In the genomic region with DNA sequence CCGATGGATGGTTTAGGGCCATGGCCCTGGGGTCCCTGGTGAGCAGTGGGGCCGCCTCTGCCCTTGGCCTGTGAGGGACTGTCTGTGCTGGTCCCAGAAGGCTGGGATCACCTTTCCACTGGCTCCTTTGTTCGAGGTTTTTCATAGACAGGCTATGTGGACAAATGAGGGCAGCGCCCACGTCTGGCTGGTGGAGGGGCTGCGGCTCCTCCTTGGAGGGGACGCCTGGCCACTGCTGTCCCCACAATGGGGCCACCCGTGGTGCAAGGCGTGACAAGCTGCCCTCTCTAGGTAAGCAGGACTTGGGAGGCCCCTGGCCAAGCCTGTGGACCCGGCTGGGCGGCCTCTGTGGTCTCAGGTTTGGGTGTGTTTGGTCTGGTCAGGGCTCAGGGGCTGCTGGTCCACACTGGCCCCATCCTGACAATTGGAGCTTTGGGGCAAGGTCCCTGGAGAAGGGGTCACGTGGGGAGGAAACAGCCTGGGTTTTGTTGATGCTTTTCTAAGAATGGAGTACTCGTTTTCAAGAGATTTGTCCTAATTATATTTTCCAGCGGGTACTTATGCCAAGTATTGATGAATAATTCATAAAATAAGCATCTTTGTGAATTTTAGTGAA, we compare ENCODE assay signal across 1 cellular context.
TF ChIP-seq lines count a peak whose summit lies in the region.

No MANE protein-coding gene starts in this region.

TF ChIP-seq in HepG2, 621 proteins besides CTCF, POLR2A, EP300 and RAD21 (continued from another document and continues in another):
- TF ChIP-seq, protein P1, sequence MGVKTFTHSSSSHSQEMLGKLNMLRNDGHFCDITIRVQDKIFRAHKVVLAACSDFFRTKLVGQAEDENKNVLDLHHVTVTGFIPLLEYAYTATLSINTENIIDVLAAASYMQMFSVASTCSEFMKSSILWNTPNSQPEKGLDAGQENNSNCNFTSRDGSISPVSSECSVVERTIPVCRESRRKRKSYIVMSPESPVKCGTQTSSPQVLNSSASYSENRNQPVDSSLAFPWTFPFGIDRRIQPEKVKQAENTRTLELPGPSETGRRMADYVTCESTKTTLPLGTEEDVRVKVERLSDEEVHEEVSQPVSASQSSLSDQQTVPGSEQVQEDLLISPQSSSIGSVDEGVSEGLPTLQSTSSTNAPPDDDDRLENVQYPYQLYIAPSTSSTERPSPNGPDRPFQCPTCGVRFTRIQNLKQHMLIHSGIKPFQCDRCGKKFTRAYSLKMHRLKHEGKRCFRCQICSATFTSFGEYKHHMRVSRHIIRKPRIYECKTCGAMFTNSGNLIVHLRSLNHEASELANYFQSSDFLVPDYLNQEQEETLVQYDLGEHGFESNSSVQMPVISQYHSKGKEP (CRISPR knock-in tag; IDR thresholded peaks at IDR 0.05) = no peak
- TF ChIP-seq CCDC6 (CRISPR knock-in tag; IDR thresholded peaks at IDR 0.05) (no peak), TBP (CRISPR knock-in tag; IDR thresholded peaks at IDR 0.05) (no peak), ZNF143 (CRISPR knock-in tag; IDR thresholded peaks at IDR 0.05) (no peak), ZBTB8A (CRISPR knock-in tag; IDR thresholded peaks at IDR 0.05; ENCODE audit: borderline replicate concordance, low read depth) (no peak), CHD2 (IDR thresholded peaks at IDR 0.05; ENCODE audit: low read depth, low read length) (no peak), GATA4 (IDR thresholded peaks at IDR 0.05; ENCODE audit: borderline replicate concordance, low read depth) (no peak), ZNF674 (CRISPR knock-in tag; IDR thresholded peaks at IDR 0.05; ENCODE audit: low read depth) (no peak), ETV5 (CRISPR knock-in tag; IDR thresholded peaks at IDR 0.05; ENCODE audit: borderline replicate concordance) (peak; percentile 13; the same call in 1 of the 2 replicates), MTF2 (CRISPR knock-in tag; IDR thresholded peaks at IDR 0.05; ENCODE audit: borderline replicate concordance) (no peak), MTA3 (CRISPR knock-in tag; IDR thresholded peaks at IDR 0.05) (no peak), FOXA1 (IDR thresholded peaks at IDR 0.05) (no peak), FOXA1 (CRISPR knock-in tag; IDR thresholded peaks at IDR 0.05) (no peak; the same call in 1 of the 2 replicates), ATF7 (IDR thresholded peaks at IDR 0.05) (no peak), ATF7 (CRISPR knock-in tag; IDR thresholded peaks at IDR 0.05) (no peak), TEAD3 (CRISPR knock-in tag; optimal IDR thresholded peaks at IDR 0.05; ENCODE audit: borderline replicate concordance) (no peak), RAD51 (IDR thresholded peaks at IDR 0.05; ENCODE audit: borderline replicate concordance) (no peak), ZKSCAN5 (CRISPR knock-in tag; IDR thresholded peaks at IDR 0.05) (no peak), SMC3 (IDR thresholded peaks at IDR 0.05; ENCODE audit: low read length) (peak; percentile 54), TCF7 (IDR thresholded peaks at IDR 0.05; ENCODE audit: low read depth) (no peak), ZNF34 (CRISPR knock-in tag; IDR thresholded peaks at IDR 0.05; ENCODE audit: borderline replicate concordance) (no peak), ZNF878 (CRISPR knock-in tag; IDR thresholded peaks at IDR 0.05) (no peak), SRF (IDR thresholded peaks at IDR 0.05; ENCODE audit: low read depth, low read length) (no peak), SALL1 (CRISPR knock-in tag; IDR thresholded peaks at IDR 0.05) (0 out of 2 replicates have a peak, but pooled peaks have one; percentile 20), ZNF891 (CRISPR knock-in tag; IDR thresholded peaks at IDR 0.05) (no peak), CREM (IDR thresholded peaks at IDR 0.05) (no peak), CREM (CRISPR knock-in tag; IDR thresholded peaks at IDR 0.05) (no peak), SAFB2 (CRISPR knock-in tag; IDR thresholded peaks at IDR 0.05; ENCODE audit: borderline replicate concordance, low read depth) (no peak), ZSCAN9 (CRISPR knock-in tag; IDR thresholded peaks at IDR 0.05; ENCODE audit: borderline replicate concordance) (no peak), ZNF33B (CRISPR knock-in tag; IDR thresholded peaks at IDR 0.05) (no peak), REPIN1 (CRISPR knock-in tag; IDR thresholded peaks at IDR 0.05; ENCODE audit: borderline replicate concordance, low read depth) (0 out of 2 replicates have a peak, but pooled peaks have one; percentile 27), ZIK1 (CRISPR knock-in tag; IDR thresholded peaks at IDR 0.05; ENCODE audit: borderline replicate concordance, low read depth) (0 out of 2 replicates have a peak, but pooled peaks have one; percentile 16), SNRNP70 (IDR thresholded peaks at IDR 0.05; ENCODE audit: low read depth, low read length) (no peak), SMARCC2 (IDR thresholded peaks at IDR 0.05) (no peak), FLYWCH1 (CRISPR knock-in tag; IDR thresholded peaks at IDR 0.05) (no peak), ATRX (CRISPR knock-in tag; IDR thresholded peaks at IDR 0.05; ENCODE audit: borderline replicate concordance) (no peak), ZNF225 (CRISPR knock-in tag; IDR thresholded peaks at IDR 0.05) (no peak)
- TF ChIP-seq, protein P2, sequence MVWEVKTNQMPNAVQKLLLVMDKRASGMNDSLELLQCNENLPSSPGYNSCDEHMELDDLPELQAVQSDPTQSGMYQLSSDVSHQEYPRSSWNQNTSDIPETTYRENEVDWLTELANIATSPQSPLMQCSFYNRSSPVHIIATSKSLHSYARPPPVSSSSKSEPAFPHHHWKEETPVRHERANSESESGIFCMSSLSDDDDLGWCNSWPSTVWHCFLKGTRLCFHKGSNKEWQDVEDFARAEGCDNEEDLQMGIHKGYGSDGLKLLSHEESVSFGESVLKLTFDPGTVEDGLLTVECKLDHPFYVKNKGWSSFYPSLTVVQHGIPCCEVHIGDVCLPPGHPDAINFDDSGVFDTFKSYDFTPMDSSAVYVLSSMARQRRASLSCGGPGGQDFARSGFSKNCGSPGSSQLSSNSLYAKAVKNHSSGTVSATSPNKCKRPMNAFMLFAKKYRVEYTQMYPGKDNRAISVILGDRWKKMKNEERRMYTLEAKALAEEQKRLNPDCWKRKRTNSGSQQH (CRISPR knock-in tag; IDR thresholded peaks at IDR 0.05; ENCODE audit: low read depth) = no peak
- TF ChIP-seq, protein P3, sequence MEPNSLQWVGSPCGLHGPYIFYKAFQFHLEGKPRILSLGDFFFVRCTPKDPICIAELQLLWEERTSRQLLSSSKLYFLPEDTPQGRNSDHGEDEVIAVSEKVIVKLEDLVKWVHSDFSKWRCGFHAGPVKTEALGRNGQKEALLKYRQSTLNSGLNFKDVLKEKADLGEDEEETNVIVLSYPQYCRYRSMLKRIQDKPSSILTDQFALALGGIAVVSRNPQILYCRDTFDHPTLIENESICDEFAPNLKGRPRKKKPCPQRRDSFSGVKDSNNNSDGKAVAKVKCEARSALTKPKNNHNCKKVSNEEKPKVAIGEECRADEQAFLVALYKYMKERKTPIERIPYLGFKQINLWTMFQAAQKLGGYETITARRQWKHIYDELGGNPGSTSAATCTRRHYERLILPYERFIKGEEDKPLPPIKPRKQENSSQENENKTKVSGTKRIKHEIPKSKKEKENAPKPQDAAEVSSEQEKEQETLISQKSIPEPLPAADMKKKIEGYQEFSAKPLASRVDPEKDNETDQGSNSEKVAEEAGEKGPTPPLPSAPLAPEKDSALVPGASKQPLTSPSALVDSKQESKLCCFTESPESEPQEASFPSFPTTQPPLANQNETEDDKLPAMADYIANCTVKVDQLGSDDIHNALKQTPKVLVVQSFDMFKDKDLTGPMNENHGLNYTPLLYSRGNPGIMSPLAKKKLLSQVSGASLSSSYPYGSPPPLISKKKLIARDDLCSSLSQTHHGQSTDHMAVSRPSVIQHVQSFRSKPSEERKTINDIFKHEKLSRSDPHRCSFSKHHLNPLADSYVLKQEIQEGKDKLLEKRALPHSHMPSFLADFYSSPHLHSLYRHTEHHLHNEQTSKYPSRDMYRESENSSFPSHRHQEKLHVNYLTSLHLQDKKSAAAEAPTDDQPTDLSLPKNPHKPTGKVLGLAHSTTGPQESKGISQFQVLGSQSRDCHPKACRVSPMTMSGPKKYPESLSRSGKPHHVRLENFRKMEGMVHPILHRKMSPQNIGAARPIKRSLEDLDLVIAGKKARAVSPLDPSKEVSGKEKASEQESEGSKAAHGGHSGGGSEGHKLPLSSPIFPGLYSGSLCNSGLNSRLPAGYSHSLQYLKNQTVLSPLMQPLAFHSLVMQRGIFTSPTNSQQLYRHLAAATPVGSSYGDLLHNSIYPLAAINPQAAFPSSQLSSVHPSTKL (CRISPR knock-in tag; IDR thresholded peaks at IDR 0.05) = 0 out of 2 replicates have a peak, but pooled peaks have one; percentile 23
- TF ChIP-seq, protein P4, sequence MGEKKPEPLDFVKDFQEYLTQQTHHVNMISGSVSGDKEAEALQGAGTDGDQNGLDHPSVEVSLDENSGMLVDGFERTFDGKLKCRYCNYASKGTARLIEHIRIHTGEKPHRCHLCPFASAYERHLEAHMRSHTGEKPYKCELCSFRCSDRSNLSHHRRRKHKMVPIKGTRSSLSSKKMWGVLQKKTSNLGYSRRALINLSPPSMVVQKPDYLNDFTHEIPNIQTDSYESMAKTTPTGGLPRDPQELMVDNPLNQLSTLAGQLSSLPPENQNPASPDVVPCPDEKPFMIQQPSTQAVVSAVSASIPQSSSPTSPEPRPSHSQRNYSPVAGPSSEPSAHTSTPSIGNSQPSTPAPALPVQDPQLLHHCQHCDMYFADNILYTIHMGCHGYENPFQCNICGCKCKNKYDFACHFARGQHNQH (CRISPR knock-in tag; IDR thresholded peaks at IDR 0.05) = no peak
- TF ChIP-seq, protein P5, sequence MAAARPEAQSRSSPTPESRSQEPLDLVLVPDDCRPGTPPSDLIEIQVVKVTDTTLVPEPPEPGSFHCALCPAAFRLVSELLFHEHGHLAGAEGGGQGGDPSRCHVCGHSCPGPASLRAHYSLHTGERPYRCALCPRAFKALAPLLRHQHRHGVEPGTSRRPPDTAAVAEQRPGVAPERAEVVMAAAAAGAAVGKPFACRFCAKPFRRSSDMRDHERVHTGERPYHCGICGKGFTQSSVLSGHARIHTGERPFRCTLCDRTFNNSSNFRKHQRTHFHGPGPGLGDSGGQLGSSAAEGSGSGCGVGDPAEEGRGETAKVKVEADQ (CRISPR knock-in tag; IDR thresholded peaks at IDR 0.05; ENCODE audit: borderline replicate concordance) = no peak
- TF ChIP-seq, protein P6, sequence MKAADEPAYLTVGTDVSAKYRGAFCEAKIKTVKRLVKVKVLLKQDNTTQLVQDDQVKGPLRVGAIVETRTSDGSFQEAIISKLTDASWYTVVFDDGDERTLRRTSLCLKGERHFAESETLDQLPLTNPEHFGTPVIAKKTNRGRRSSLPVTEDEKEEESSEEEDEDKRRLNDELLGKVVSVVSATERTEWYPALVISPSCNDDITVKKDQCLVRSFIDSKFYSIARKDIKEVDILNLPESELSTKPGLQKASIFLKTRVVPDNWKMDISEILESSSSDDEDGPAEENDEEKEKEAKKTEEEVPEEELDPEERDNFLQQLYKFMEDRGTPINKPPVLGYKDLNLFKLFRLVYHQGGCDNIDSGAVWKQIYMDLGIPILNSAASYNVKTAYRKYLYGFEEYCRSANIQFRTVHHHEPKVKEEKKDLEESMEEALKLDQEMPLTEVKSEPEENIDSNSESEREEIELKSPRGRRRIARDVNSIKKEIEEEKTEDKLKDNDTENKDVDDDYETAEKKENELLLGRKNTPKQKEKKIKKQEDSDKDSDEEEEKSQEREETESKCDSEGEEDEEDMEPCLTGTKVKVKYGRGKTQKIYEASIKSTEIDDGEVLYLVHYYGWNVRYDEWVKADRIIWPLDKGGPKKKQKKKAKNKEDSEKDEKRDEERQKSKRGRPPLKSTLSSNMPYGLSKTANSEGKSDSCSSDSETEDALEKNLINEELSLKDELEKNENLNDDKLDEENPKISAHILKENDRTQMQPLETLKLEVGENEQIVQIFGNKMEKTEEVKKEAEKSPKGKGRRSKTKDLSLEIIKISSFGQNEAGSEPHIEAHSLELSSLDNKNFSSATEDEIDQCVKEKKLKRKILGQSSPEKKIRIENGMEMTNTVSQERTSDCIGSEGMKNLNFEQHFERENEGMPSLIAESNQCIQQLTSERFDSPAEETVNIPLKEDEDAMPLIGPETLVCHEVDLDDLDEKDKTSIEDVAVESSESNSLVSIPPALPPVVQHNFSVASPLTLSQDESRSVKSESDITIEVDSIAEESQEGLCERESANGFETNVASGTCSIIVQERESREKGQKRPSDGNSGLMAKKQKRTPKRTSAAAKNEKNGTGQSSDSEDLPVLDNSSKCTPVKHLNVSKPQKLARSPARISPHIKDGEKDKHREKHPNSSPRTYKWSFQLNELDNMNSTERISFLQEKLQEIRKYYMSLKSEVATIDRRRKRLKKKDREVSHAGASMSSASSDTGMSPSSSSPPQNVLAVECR (CRISPR knock-in tag; IDR thresholded peaks at IDR 0.05; ENCODE audit: borderline replicate concordance) = no peak
- TF ChIP-seq, protein P7, sequence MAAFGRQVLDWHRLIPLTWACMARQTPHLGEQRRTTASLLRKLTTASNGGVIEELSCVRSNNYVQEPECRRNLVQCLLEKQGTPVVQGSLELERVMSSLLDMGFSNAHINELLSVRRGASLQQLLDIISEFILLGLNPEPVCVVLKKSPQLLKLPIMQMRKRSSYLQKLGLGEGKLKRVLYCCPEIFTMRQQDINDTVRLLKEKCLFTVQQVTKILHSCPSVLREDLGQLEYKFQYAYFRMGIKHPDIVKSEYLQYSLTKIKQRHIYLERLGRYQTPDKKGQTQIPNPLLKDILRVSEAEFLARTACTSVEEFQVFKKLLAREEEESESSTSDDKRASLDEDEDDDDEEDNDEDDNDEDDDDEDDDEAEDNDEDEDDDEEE (CRISPR knock-in tag; IDR thresholded peaks at IDR 0.05) = no peak
- TF ChIP-seq, protein P8, sequence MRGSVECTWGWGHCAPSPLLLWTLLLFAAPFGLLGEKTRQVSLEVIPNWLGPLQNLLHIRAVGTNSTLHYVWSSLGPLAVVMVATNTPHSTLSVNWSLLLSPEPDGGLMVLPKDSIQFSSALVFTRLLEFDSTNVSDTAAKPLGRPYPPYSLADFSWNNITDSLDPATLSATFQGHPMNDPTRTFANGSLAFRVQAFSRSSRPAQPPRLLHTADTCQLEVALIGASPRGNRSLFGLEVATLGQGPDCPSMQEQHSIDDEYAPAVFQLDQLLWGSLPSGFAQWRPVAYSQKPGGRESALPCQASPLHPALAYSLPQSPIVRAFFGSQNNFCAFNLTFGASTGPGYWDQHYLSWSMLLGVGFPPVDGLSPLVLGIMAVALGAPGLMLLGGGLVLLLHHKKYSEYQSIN (CRISPR knock-in tag; IDR thresholded peaks at IDR 0.05; ENCODE audit: borderline replicate concordance) = no peak
- TF ChIP-seq, protein P9, sequence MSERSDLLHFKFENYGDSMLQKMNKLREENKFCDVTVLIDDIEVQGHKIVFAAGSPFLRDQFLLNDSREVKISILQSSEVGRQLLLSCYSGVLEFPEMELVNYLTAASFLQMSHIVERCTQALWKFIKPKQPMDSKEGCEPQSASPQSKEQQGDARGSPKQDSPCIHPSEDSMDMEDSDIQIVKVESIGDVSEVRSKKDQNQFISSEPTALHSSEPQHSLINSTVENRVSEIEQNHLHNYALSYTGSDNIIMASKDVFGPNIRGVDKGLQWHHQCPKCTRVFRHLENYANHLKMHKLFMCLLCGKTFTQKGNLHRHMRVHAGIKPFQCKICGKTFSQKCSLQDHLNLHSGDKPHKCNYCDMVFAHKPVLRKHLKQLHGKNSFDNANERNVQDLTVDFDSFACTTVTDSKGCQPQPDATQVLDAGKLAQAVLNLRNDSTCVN (CRISPR knock-in tag; IDR thresholded peaks at IDR 0.05; ENCODE audit: borderline replicate concordance) = 0 out of 2 replicates have a peak, but pooled peaks have one; percentile 14
